23 cellular contexts compared by ENCODE assay signal in genomic region chr22:19142394-19142793, GRCh38. TPM values are rescaled to one million over a fixed set of nuclear protein-coding genes. Genes with fewer than 3 reads are reported as not detected.
A peak's percentile ranks its signal among the peaks of the same experiment; 100 is the strongest.
DNase-seq lines count a peak whose midpoint lies in the region; ATAC-seq and TF ChIP-seq lines count a peak whose summit lies in the region.
"Had no signal": no experiment of that assay in that cellular context is flagged by ENCODE, and none has a peak within 500 bp of the region (broad histone marks: within the 10 kb centered on the region; RNA-seq: fewer than 3 reads in every experiment).

No MANE protein-coding gene starts in this region.

- H2AFZ ChIP-seq in osteoblast (ENCODE audit: low read length) = no peak overlapping the region

- CTCF ChIA-PET in activated naive CD4-positive, alpha-beta T cell treated with anti-CD3 and anti-CD28 coated beads for 36 hours (lab: Charles Lee) = no interaction called here

- H3K27me3 Mint-ChIP-seq in activated naive CD4-positive, alpha-beta T cell treated with anti-CD3 and anti-CD28 coated beads, Interleukin-2, amount 50 U/mL, for 24 hours = no peaks in the 10 kb centered on the region
- H3K27me3 Mint-ChIP-seq in activated naive CD4-positive, alpha-beta T cell treated with anti-CD3 and anti-CD28 coated beads for 36 hours (ENCODE audit: low read depth) = peaks cover 2% of the 10 kb centered on the region
- H3K27me3 Mint-ChIP-seq in T-helper 17 cell (peaks cover 11% of the 10 kb centered on the region), glutamatergic neuron (ENCODE audit: unreplicated experiment) (peaks cover 8% of the 10 kb centered on the region)

- TF ChIP-seq CTCF in glutamatergic neuron (IDR thresholded peaks at IDR 0.05; ENCODE audit: partially characterized antibody, unreplicated experiment) = no peak
- no peak for TF ChIP-seq CTCF in osteoblast (IDR thresholded peaks at IDR 0.05; ENCODE audit: extremely low read depth, low read depth, low read length)

- H3K9me3 Mint-ChIP-seq in activated naive CD4-positive, alpha-beta T cell treated with anti-CD3 and anti-CD28 coated beads, Interleukin-2, amount 50 U/mL, for 24 hours = no peaks in the 10 kb centered on the region
- no peaks in the 10 kb centered on the region for H3K9me3 Mint-ChIP-seq in activated naive CD4-positive, alpha-beta T cell treated with anti-CD3 and anti-CD28 coated beads for 36 hours
- peaks cover 10% of the 10 kb centered on the region for H3K9me3 Mint-ChIP-seq in glutamatergic neuron (ENCODE audit: unreplicated experiment)

- H3K4me2 ChIP-seq in osteoblast (ENCODE audit: insufficient read depth, low read length) = no peak overlapping the region

- H3K27me3 ChIP-seq in osteoblast (ENCODE audit: insufficient read depth, low read length) = peaks cover 9% of the 10 kb centered on the region
- H3K27me3 ChIP-seq: transverse colon had no signal

- no peak overlapping the region for H3K4me3 ChIP-seq in osteoblast (ENCODE audit: insufficient read depth, low read length)
- H3K4me3 ChIP-seq: esophagus squamous epithelium, stomach, transverse colon had no signal

- H3K27ac Mint-ChIP-seq in activated naive CD4-positive, alpha-beta T cell treated with anti-CD3 and anti-CD28 coated beads, Interleukin-2, amount 50 U/mL, for 24 hours = no peak overlapping the region
- H3K27ac Mint-ChIP-seq in activated naive CD4-positive, alpha-beta T cell treated with anti-CD3 and anti-CD28 coated beads for 36 hours = no peak overlapping the region
- H3K27ac Mint-ChIP-seq in T-helper 17 cell (no peak overlapping the region), glutamatergic neuron (ENCODE audit: unreplicated experiment) (no peak overlapping the region)

- no peak for ATAC-seq in T-helper 17 cell
- ATAC-seq in HG03520 (IDR thresholded peaks at IDR 0.05; ENCODE audit: unreplicated experiment) = no peak
- ATAC-seq in GM21576 (IDR thresholded peaks at IDR 0.05; ENCODE audit: unreplicated experiment) = no peak
- ATAC-seq: left cardiac atrium had no signal

- peaks cover 45% of the 10 kb centered on the region for H3K36me3 ChIP-seq in osteoblast (ENCODE audit: insufficient read depth, low read length)

- H3K4me3 Mint-ChIP-seq in activated naive CD4-positive, alpha-beta T cell treated with anti-CD3 and anti-CD28 coated beads, Interleukin-2, amount 50 U/mL, for 24 hours = peak overlapping the region; percentile 26
- H3K4me3 Mint-ChIP-seq in activated naive CD4-positive, alpha-beta T cell treated with anti-CD3 and anti-CD28 coated beads for 36 hours = no peak overlapping the region
- H3K4me3 Mint-ChIP-seq in T-helper 17 cell = peak overlapping the region; percentile 15
- peak overlapping the region; percentile 55 for H3K4me3 Mint-ChIP-seq in glutamatergic neuron (ENCODE audit: unreplicated experiment)

- H3K79me2 ChIP-seq in osteoblast (ENCODE audit: insufficient read depth, low read length) = peaks cover 23% of the 10 kb centered on the region

- no peak overlapping the region for H3K27ac ChIP-seq in osteoblast (ENCODE audit: low read depth, low read length)
- H3K27ac ChIP-seq: esophagus squamous epithelium, stomach, transverse colon had no signal

- intact Hi-C loops in activated naive CD4-positive, alpha-beta T cell treated with anti-CD3 and anti-CD28 coated beads for 36 hours (cut with micrococcal nuclease) = no loop called here

- H3K9me3 ChIP-seq in T-helper 17 cell (ENCODE audit: control insufficient read depth, low read length, poor library complexity, severe bottlenecking) (no peaks in the 10 kb centered on the region), osteoblast (ENCODE audit: low read depth, low read length) (no peaks in the 10 kb centered on the region)
- H3K9me3 ChIP-seq: esophagus squamous epithelium, stomach, transverse colon had no signal

- peaks cover 5% of the 10 kb centered on the region for H3K4me1 ChIP-seq in osteoblast (ENCODE audit: insufficient read depth, low read length)

- peaks cover 4% of the 10 kb centered on the region for H3K36me3 Mint-ChIP-seq in activated naive CD4-positive, alpha-beta T cell treated with anti-CD3 and anti-CD28 coated beads, Interleukin-2, amount 50 U/mL, for 24 hours
- peaks cover 12% of the 10 kb centered on the region for H3K36me3 Mint-ChIP-seq in activated naive CD4-positive, alpha-beta T cell treated with anti-CD3 and anti-CD28 coated beads for 36 hours (ENCODE audit: low read depth)
- H3K36me3 Mint-ChIP-seq in T-helper 17 cell (ENCODE audit: low read depth) (peaks cover 8% of the 10 kb centered on the region), glutamatergic neuron (ENCODE audit: unreplicated experiment) (peaks cover 5% of the 10 kb centered on the region)

- no peak for DNase-seq in activated naive CD4-positive, alpha-beta T cell treated with anti-CD3 and anti-CD28 coated beads for 36 hours
- DNase-seq in T-helper 17 cell (no peak), glutamatergic neuron (no peak), osteoblast (ENCODE audit: insufficient read length, low spot score, missing footprints) (peak; percentile 59), GM19240 (ENCODE audit: insufficient read length, low spot score) (no peak)
- DNase-seq: CD4-positive, CD25-positive, alpha-beta regulatory T cell; effector memory CD4-positive, alpha-beta T cell; esophagus squamous epithelium; Kasumi-1; left cardiac atrium; mesendoderm; NCI-H1105; NCI-H446 treated with DMSO at 0.1 percent for 48 hours; small intestine; stomach; transverse colon had no signal

- peaks cover 6% of the 10 kb centered on the region for H4K20me1 ChIP-seq in osteoblast (ENCODE audit: insufficient read depth, low read length)

- peaks cover 29% of the 10 kb centered on the region for H3K4me1 Mint-ChIP-seq in activated naive CD4-positive, alpha-beta T cell treated with anti-CD3 and anti-CD28 coated beads, Interleukin-2, amount 50 U/mL, for 24 hours
- peaks cover 19% of the 10 kb centered on the region for H3K4me1 Mint-ChIP-seq in activated naive CD4-positive, alpha-beta T cell treated with anti-CD3 and anti-CD28 coated beads for 36 hours (ENCODE audit: low read depth)
- peaks cover 17% of the 10 kb centered on the region for H3K4me1 Mint-ChIP-seq in T-helper 17 cell
- H3K4me1 Mint-ChIP-seq in glutamatergic neuron (ENCODE audit: low read depth, unreplicated experiment) = peaks cover 12% of the 10 kb centered on the region

RNA-seq across cellular contexts. Expression of gene ESS2, which starts 2.1 kb away (rescaled TPM):
- 10 to 100 TPM in 1 of 2 experiments, 1 to 10 TPM in 1; 9.9 to 11.0 TPM for total RNA-seq in activated naive CD4-positive, alpha-beta T cell treated with anti-CD3 and anti-CD28 coated beads for 36 hours
- total RNA-seq in T-helper 17 cell (10 to 100 TPM; 34.7 to 46.5 TPM), glutamatergic neuron (ENCODE audit: unreplicated experiment) (20.4 TPM), osteoblast (19.4 and 22.1 TPM in 2 replicates)

RNA-seq across cellular contexts. Expression of gene GSC2, which starts 7.7 kb away (rescaled TPM):
- total RNA-seq in activated naive CD4-positive, alpha-beta T cell treated with anti-CD3 and anti-CD28 coated beads for 36 hours = not detected
- not detected for total RNA-seq in T-helper 17 cell
- total RNA-seq in glutamatergic neuron (ENCODE audit: unreplicated experiment) = not detected
- not detected in 2 replicates for total RNA-seq in osteoblast
- total RNA-seq: CD4-positive, CD25-positive, alpha-beta regulatory T cell; esophagus squamous epithelium; H4; HT1080; left cardiac atrium; SK-MEL-5; stomach; T-helper 2 cell treated with Interferon-gamma antibody and Interleukin-4, amounts not matched to agents 100 ng/mL and 5 ng/mL, for 36 hours; transverse colon had no signal

RNA-seq across cellular contexts. Expression of gene TSSK2, which starts 11.3 kb away (rescaled TPM):
- total RNA-seq in activated naive CD4-positive, alpha-beta T cell treated with anti-CD3 and anti-CD28 coated beads for 36 hours = not detected
- total RNA-seq in T-helper 17 cell = under 1 TPM; 0.20 to 0.29 TPM
- not detected for total RNA-seq in glutamatergic neuron (ENCODE audit: unreplicated experiment)
- not detected in 2 replicates for total RNA-seq in osteoblast
- total RNA-seq: CD4-positive, CD25-positive, alpha-beta regulatory T cell; H4; HT1080; left cardiac atrium; SK-MEL-5; stomach; T-helper 2 cell treated with Interferon-gamma antibody and Interleukin-4, amounts not matched to agents 100 ng/mL and 5 ng/mL, for 36 hours; transverse colon had no signal

RNA-seq across cellular contexts. Expression of gene DGCR2, which starts 20.2 kb away (rescaled TPM):
- total RNA-seq in activated naive CD4-positive, alpha-beta T cell treated with anti-CD3 and anti-CD28 coated beads for 36 hours = 10 to 100 TPM; 15.4 to 16.4 TPM
- total RNA-seq in T-helper 17 cell (10 to 100 TPM; 37.7 TPM), glutamatergic neuron (ENCODE audit: unreplicated experiment) (68.7 TPM), osteoblast (40.7 and 43.4 TPM in 2 replicates)

RNA-seq across cellular contexts. Expression of gene SLC25A1, which starts 36.1 kb away (rescaled TPM):
- total RNA-seq in activated naive CD4-positive, alpha-beta T cell treated with anti-CD3 and anti-CD28 coated beads for 36 hours = 10 to 100 TPM; 54.0 to 58.4 TPM
- 10 to 100 TPM; 18.4 to 21.3 TPM for total RNA-seq in T-helper 17 cell
- total RNA-seq in glutamatergic neuron (ENCODE audit: unreplicated experiment) = 54.8 TPM
- total RNA-seq in osteoblast = 63.7 and 69.2 TPM in 2 replicates
